23 cellular contexts compared by ENCODE assay signal in genomic region chr9:36803951-36804350, GRCh38.
DNase-seq lines count a peak whose midpoint lies in the region; ATAC-seq, FAIRE-seq and TF ChIP-seq lines count a peak whose summit lies in the region.
"Had no signal": no experiment of that assay in that cellular context is flagged by ENCODE, and none has a peak within 500 bp of the region (broad histone marks: within the 10 kb centered on the region; RNA-seq: fewer than 3 reads in every experiment).

No MANE protein-coding gene starts in this region.

- intact Hi-C loops in right cardiac atrium (cut with DNase I) (no loop called here), heart left ventricle (cut with DNase I) (loop anchor here in 1 of 10 donors (10.0 kb wide), 1 partner anchor 61 kb away; no protein-coding TSS in a partner anchor)

- H3K36me3 ChIP-seq in heart left ventricle, result no peaks in the 10 kb centered on the region
- H3K36me3 ChIP-seq in keratinocyte (ENCODE audit: control insufficient read depth in 2 of 2, extremely low read depth in 1 of 2, insufficient read depth in 2 of 2, low read length in 2 of 2), result no peaks in the 10 kb centered on the region
- no peaks in the 10 kb centered on the region for H3K36me3 ChIP-seq in smooth muscle cell (ENCODE audit: low read depth)
- H3K36me3 ChIP-seq: Peyer's patch, SJSA1 had no signal

- FAIRE-seq in keratinocyte (lab: Jason Lieb, UNC), result peak; percentile 36
- FAIRE-seq: A204.1, GM12878, GM19239, K562 had no signal

- no peaks in the 10 kb centered on the region for H3K9me1 ChIP-seq in keratinocyte (ENCODE audit: control insufficient read depth, extremely low read depth, insufficient read depth, low read length)

- H3K4me1 ChIP-seq in right cardiac atrium (ENCODE audit: control insufficient read depth, insufficient read depth, low read length) (no peaks in the 10 kb centered on the region), heart left ventricle (no peaks in the 10 kb centered on the region), keratinocyte (ENCODE audit: control insufficient read depth, extremely low read depth, insufficient read depth, low read length) (peaks cover 3% of the 10 kb centered on the region), smooth muscle cell (ENCODE audit: low read depth) (peaks cover 3% of the 10 kb centered on the region)
- H3K4me1 ChIP-seq: Peyer's patch, SJSA1 had no signal

- no peaks in the 10 kb centered on the region for H3K9me3 ChIP-seq in right cardiac atrium (ENCODE audit: control insufficient read depth, low read length)
- no peaks in the 10 kb centered on the region for H3K9me3 ChIP-seq in heart left ventricle
- H3K9me3 ChIP-seq in keratinocyte (ENCODE audit: control insufficient read depth, low read depth, low read length), result no peaks in the 10 kb centered on the region
- no peaks in the 10 kb centered on the region for H3K9me3 ChIP-seq in smooth muscle cell (replicated peaks; ENCODE audit: low read depth)
- H3K9me3 ChIP-seq: Peyer's patch, SJSA1 had no signal

- H3K79me2 ChIP-seq in keratinocyte (ENCODE audit: control insufficient read depth, insufficient read depth, low read length) (no peaks in the 10 kb centered on the region), smooth muscle cell (ENCODE audit: low read depth) (no peaks in the 10 kb centered on the region)

- H3K4me3 ChIP-seq in right cardiac atrium (ENCODE audit: low read length), result no peak overlapping the region
- no peak overlapping the region for H3K4me3 ChIP-seq in heart left ventricle
- H3K4me3 ChIP-seq in keratinocyte (ENCODE audit: control insufficient read depth in 2 of 3, extremely low read depth in 1 of 3, insufficient read depth in 2 of 3, low read depth in 1 of 3, low read length in 3 of 3), result no peak overlapping the region
- no peak overlapping the region for H3K4me3 ChIP-seq in smooth muscle cell
- H3K4me3 ChIP-seq: GM12878, K562, Peyer's patch, SJSA1 had no signal

- no peak for TF ChIP-seq CTCF in heart left ventricle (IDR thresholded peaks at IDR 0.05)
- TF ChIP-seq CTCF in keratinocyte (optimal IDR thresholded peaks at IDR 0.05 in 1 of 3, IDR thresholded peaks at IDR 0.05 in 1 of 3, conservative IDR thresholded peaks at IDR 0.05 in 1 of 3; ENCODE audit: extremely low read depth in 1 of 3, insufficient read depth in 2 of 3, low read length in 3 of 3), result no peak
- TF ChIP-seq CTCF in smooth muscle cell (IDR thresholded peaks at IDR 0.05; ENCODE audit: borderline replicate concordance, insufficient read depth, poor library complexity, severe bottlenecking), result no peak

- no peaks in the 10 kb centered on the region for H4K20me1 ChIP-seq in keratinocyte (ENCODE audit: control insufficient read depth, extremely low read depth, insufficient read depth, low read length)
- no peaks in the 10 kb centered on the region for H4K20me1 ChIP-seq in smooth muscle cell (ENCODE audit: low read depth)

- dilution Hi-C loops in keratinocyte (cut with MboI; ENCODE audit: extremely low pct_ligation_motif_present, low sequenced_read_pairs), result no loop called here

- no peaks in the 10 kb centered on the region for H3K27me3 ChIP-seq in right cardiac atrium (ENCODE audit: control insufficient read depth, insufficient read depth)
- H3K27me3 ChIP-seq in heart left ventricle, result peaks cover 0 to 42% (median 0%) of the 10 kb centered on the region in 9 donors
- peaks cover 12% of the 10 kb centered on the region for H3K27me3 ChIP-seq in keratinocyte (ENCODE audit: control insufficient read depth, extremely low read depth, insufficient read depth, low read length)
- H3K27me3 ChIP-seq in smooth muscle cell (ENCODE audit: low read depth), result no peaks in the 10 kb centered on the region
- H3K27me3 ChIP-seq: Peyer's patch, SJSA1 had no signal

- no peak for TF ChIP-seq POLR2A in heart left ventricle (IDR thresholded peaks at IDR 0.05)

- H3K9ac ChIP-seq in keratinocyte (ENCODE audit: control insufficient read depth, extremely low read depth, insufficient read depth, low read length) (no peak overlapping the region), smooth muscle cell (ENCODE audit: low read depth) (no peak overlapping the region)

- DNase-seq in right cardiac atrium, result no peak
- DNase-seq in heart left ventricle, result no peak
- peak; percentile 38 for DNase-seq in UCSD-AML1 (lab: John Stamatoyannopoulos, UW; ENCODE audit: unreplicated experiment)
- no peak for DNase-seq in keratinocyte (ENCODE audit: low read depth, low spot score)
- DNase-seq in substantia nigra (lab: John Stamatoyannopoulos, UW), result no peak
- no peak for DNase-seq in smooth muscle cell (lab: John Stamatoyannopoulos, UW; ENCODE audit: unreplicated experiment)
- no peak for DNase-seq in stimulated activated CD4-positive, alpha-beta T cell treated with anti-CD3 and anti-CD28 coated beads, Interleukin-1b, Interleukin-23, amount 100 ng/mL, for 48 hours
- DNase-seq: Calu3; CD8-positive, alpha-beta T cell; EL; GOT3; NCI-H187; NCI-H2107; NCI-H226; NCI-H524 treated with DMSO at 0.1 percent for 48 hours; Peyer's patch had no signal

- 43% methylated on average over 10 of the region's 10 CpGs for WGBS in right cardiac atrium
- 40 to 53% (median 51%) methylated on average over 10 of the region's 10 CpGs for WGBS in heart left ventricle, 4 donors
- 85% methylated on average over 10 of the region's 10 CpGs for WGBS in smooth muscle cell (ENCODE audit: low lambda C conversion rate)

- H3K27ac ChIP-seq in right cardiac atrium (ENCODE audit: low read length) (no peak overlapping the region), heart left ventricle (no peak overlapping the region), keratinocyte (ENCODE audit: control insufficient read depth, insufficient read depth, low read length) (no peak overlapping the region), substantia nigra (ENCODE audit: low read depth, low read length, poor library complexity, severe bottlenecking) (peak overlapping the region; percentile 89), smooth muscle cell (ENCODE audit: low read depth) (no peak overlapping the region)
- H3K27ac ChIP-seq: Peyer's patch, SJSA1 had no signal

- H2AFZ ChIP-seq in keratinocyte (ENCODE audit: control insufficient read depth, low read length) (peak overlapping the region; percentile 51), smooth muscle cell (ENCODE audit: low read depth) (no peak overlapping the region)

- H3K4me2 ChIP-seq in keratinocyte (ENCODE audit: control insufficient read depth, extremely low read depth, insufficient read depth, low read depth, low read length) (peak overlapping the region; percentile 42), smooth muscle cell (no peak overlapping the region)

- no peaks in the 10 kb centered on the region for H3F3A ChIP-seq in smooth muscle cell (ENCODE audit: low read depth)

- ATAC-seq in right cardiac atrium (peak; percentile 38 to 82), heart left ventricle (no peak), HG03457 (IDR thresholded peaks at IDR 0.05; ENCODE audit: unreplicated experiment) (no peak)
- ATAC-seq: CD8-positive, alpha-beta T cell; GM12878; HCT116; K562 had no signal

Comparison
In these comparisons a context has a peak if more than half of its experiments do, and no peak if none do; other contexts are left out.
1. ATAC-seq: peak in right cardiac atrium (2 of 2); none in heart left ventricle (0 of 4) and HG03457 (single experiment).